8 cellular contexts compared by ENCODE assay signal in the genomic region with DNA sequence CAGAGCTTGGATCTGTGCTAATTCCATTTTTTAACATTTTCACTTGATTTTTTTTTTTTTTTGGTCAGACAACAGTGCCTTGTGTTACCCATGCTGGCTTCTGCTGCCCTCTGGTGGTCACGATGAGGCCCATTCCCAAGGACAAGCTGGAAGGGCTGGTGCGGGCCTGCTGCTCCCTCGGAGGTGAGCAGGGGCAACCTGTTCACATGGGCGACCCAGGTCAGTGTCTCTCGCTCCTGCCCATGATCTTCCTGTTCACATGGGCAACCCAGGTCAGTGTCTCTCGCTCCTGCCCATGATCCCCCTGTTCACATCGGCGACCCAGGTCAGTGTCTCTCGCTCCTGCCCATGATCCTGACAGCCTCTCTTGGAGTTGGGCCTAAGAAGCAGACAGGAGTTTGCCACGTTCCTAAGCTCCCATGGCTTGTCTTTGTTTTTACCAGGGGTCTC. TPM values are rescaled to one million over a fixed set of nuclear protein-coding genes. Genes with fewer than 3 reads are reported as not detected.
DNase-seq lines count a peak whose midpoint lies in the region; ATAC-seq and TF ChIP-seq lines count a peak whose summit lies in the region.

No MANE protein-coding gene starts in this region.

- no peak overlapping the region for H3K27ac ChIP-seq in coronary artery
- no peak overlapping the region for H3K27ac ChIP-seq in liver (ENCODE audit: low read depth in 1 of 2, low read length in 2 of 2)

- H3K9ac ChIP-seq in liver (ENCODE audit: low read depth in 1 of 2, low read length in 2 of 2): no peak overlapping the region

- DNase-seq in AG09319 (ENCODE audit: extremely low read depth, low read depth) (peak; percentile 62), NCI-H2227 (lab: John Stamatoyannopoulos, UW; ENCODE audit: unreplicated experiment) (peak; percentile 82), coronary artery (ENCODE audit: low spot score) (peak; percentile 81)
- DNase-seq in activated CD4-positive, alpha-beta T cell treated with anti-CD3 and anti-CD28 coated beads, Interleukin-2, amount 50 U/mL, for 24 hours (ENCODE audit: low read depth in 1 of 2, low spot score in 1 of 2): peak; percentile 68 to 80
- peak; percentile 73 to 77 for DNase-seq in stimulated activated CD4-positive, alpha-beta T cell treated with anti-CD3 and anti-CD28 coated beads, Interleukin-4, amount 100 ng/mL, for 4 hours

- no peaks in the 10 kb centered on the region for H3K27me3 ChIP-seq in liver (ENCODE audit: control insufficient read depth in 4 of 4, insufficient read depth in 4 of 4, low read length in 3 of 4)

- no peaks in the 10 kb centered on the region for H3K9me3 ChIP-seq in liver (ENCODE audit: control insufficient read depth in 4 of 4, low read length in 3 of 4)

- 45% methylated on average over 10 of the region's 10 CpGs for WGBS in liver

- peaks cover 0 to 19% (median 13%) of the 10 kb centered on the region in 4 donors for H3K4me1 ChIP-seq in liver (ENCODE audit: control insufficient read depth in 4 of 4, insufficient read depth in 4 of 4, low read length in 3 of 4)

- peak; percentile 89 for TF ChIP-seq CTCF in AG09319 (IDR thresholded peaks at IDR 0.05; ENCODE audit: low read depth, low read length)
- peak; percentile 85 for TF ChIP-seq CTCF in coronary artery (IDR thresholded peaks at IDR 0.05)
- peak; percentile 90 for TF ChIP-seq CTCF in liver (IDR thresholded peaks at IDR 0.05; ENCODE audit: low read depth, low read length, missing input control)

- ATAC-seq in GM21423 (IDR thresholded peaks at IDR 0.05; ENCODE audit: unreplicated experiment): peak; percentile 57
- ATAC-seq in HG03175 (IDR thresholded peaks at IDR 0.05; ENCODE audit: unreplicated experiment): no peak

- H3K4me3 ChIP-seq in coronary artery (no peak overlapping the region), liver (ENCODE audit: low read depth in 1 of 3, low read length in 3 of 3) (no peak overlapping the region)

- peak; percentile 97 to 98 for TF ChIP-seq RAD21 in liver (IDR thresholded peaks at IDR 0.05)

- H3K36me3 ChIP-seq in liver (ENCODE audit: control insufficient read depth in 4 of 4, insufficient read depth in 3 of 4, low read depth in 1 of 4, low read length in 3 of 4): peaks cover 2 to 25% (median 13%) of the 10 kb centered on the region in 4 donors

TF ChIP-seq in liver, 16 proteins besides CTCF, POLR2A, EP300 and RAD21:
- TF ChIP-seq YY1 (IDR thresholded peaks at IDR 0.05) (no peak), RXRA (IDR thresholded peaks at IDR 0.05) (no peak), FOXA2 (IDR thresholded peaks at IDR 0.05) (no peak), GABPA (IDR thresholded peaks at IDR 0.05 in 1 of 2, conservative IDR thresholded peaks at IDR 0.05 in 1 of 2) (no peak), JUND (IDR thresholded peaks at IDR 0.05) (no peak), NR2F2 (IDR thresholded peaks at IDR 0.05) (no peak), SP1 (IDR thresholded peaks at IDR 0.05) (no peak), FOXA1 (IDR thresholded peaks at IDR 0.05) (no peak), HNF4G (IDR thresholded peaks at IDR 0.05) (no peak), HNF4A (conservative IDR thresholded peaks at IDR 0.05) (no peak), TAF1 (conservative IDR thresholded peaks at IDR 0.05) (no peak), EGR1 (IDR thresholded peaks at IDR 0.05; ENCODE audit: low read depth in 2 of 2) (no peak)
- TF ChIP-seq, protein P1, sequence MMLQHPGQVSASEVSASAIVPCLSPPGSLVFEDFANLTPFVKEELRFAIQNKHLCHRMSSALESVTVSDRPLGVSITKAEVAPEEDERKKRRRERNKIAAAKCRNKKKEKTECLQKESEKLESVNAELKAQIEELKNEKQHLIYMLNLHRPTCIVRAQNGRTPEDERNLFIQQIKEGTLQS (IDR thresholded peaks at IDR 0.05): no peak
- TF ChIP-seq, protein P2, sequence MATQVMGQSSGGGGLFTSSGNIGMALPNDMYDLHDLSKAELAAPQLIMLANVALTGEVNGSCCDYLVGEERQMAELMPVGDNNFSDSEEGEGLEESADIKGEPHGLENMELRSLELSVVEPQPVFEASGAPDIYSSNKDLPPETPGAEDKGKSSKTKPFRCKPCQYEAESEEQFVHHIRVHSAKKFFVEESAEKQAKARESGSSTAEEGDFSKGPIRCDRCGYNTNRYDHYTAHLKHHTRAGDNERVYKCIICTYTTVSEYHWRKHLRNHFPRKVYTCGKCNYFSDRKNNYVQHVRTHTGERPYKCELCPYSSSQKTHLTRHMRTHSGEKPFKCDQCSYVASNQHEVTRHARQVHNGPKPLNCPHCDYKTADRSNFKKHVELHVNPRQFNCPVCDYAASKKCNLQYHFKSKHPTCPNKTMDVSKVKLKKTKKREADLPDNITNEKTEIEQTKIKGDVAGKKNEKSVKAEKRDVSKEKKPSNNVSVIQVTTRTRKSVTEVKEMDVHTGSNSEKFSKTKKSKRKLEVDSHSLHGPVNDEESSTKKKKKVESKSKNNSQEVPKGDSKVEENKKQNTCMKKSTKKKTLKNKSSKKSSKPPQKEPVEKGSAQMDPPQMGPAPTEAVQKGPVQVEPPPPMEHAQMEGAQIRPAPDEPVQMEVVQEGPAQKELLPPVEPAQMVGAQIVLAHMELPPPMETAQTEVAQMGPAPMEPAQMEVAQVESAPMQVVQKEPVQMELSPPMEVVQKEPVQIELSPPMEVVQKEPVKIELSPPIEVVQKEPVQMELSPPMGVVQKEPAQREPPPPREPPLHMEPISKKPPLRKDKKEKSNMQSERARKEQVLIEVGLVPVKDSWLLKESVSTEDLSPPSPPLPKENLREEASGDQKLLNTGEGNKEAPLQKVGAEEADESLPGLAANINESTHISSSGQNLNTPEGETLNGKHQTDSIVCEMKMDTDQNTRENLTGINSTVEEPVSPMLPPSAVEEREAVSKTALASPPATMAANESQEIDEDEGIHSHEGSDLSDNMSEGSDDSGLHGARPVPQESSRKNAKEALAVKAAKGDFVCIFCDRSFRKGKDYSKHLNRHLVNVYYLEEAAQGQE (IDR thresholded peaks at IDR 0.05): no peak
- TF ChIP-seq, protein P3, sequence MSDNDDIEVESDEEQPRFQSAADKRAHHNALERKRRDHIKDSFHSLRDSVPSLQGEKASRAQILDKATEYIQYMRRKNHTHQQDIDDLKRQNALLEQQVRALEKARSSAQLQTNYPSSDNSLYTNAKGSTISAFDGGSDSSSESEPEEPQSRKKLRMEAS (IDR thresholded peaks at IDR 0.05): no peak
- TF ChIP-seq, protein P4, sequence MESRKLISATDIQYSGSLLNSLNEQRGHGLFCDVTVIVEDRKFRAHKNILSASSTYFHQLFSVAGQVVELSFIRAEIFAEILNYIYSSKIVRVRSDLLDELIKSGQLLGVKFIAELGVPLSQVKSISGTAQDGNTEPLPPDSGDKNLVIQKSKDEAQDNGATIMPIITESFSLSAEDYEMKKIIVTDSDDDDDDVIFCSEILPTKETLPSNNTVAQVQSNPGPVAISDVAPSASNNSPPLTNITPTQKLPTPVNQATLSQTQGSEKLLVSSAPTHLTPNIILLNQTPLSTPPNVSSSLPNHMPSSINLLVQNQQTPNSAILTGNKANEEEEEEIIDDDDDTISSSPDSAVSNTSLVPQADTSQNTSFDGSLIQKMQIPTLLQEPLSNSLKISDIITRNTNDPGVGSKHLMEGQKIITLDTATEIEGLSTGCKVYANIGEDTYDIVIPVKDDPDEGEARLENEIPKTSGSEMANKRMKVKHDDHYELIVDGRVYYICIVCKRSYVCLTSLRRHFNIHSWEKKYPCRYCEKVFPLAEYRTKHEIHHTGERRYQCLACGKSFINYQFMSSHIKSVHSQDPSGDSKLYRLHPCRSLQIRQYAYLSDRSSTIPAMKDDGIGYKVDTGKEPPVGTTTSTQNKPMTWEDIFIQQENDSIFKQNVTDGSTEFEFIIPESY (IDR thresholded peaks at IDR 0.05): no peak

RNA-seq across cellular contexts. Expression of a gene that starts 59.4 kb away (rescaled TPM):
- total RNA-seq in liver: 10 to 100 TPM; 26.1 to 58.1 TPM
- 10 to 100 TPM; 17.9 to 23.6 TPM for polyA plus RNA-seq in liver
